ENCODE assay signal across 1 cellular context in the genomic region with DNA sequence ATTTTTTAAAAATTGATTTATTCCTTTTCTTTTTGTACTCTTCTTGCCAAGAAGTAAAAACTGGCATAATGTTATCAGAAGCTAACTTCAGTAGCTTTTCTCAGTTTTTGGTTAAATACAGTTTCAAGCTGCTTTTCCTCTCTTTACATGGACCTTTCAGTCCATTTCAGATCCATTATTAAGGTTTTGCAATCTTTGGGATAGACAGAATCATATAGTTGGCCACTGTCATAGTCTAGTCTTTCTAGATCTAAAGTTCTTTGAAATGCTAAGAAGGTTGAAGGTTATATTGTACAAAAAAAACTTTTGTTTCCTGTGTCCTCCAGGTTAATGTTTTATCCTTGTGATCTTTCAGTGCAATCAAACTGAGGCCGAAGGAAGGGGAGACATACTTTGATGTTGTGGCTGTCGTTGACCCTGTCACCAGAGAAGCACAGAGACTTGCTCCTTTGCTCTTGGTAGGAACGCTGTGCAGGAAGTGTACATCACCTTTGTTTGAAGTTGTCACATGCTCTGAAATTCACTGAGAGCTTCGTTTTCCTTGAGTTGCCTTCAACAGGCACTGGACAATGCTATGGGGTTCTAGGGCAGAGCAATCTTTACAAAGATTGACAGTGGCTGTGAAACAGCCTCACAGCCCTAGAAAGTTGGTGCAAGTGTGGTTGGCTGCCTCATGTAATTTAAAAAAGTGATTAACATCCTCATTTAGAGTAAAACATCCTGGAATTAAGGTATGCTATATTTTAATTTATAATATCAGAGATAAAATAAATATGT.
TF ChIP-seq lines count a peak whose summit lies in the region.

No MANE protein-coding gene starts in this region.

TF ChIP-seq in HepG2, 621 proteins besides CTCF, POLR2A, EP300 and RAD21 (continued from another document and continues in another):
- TF ChIP-seq, protein P1, sequence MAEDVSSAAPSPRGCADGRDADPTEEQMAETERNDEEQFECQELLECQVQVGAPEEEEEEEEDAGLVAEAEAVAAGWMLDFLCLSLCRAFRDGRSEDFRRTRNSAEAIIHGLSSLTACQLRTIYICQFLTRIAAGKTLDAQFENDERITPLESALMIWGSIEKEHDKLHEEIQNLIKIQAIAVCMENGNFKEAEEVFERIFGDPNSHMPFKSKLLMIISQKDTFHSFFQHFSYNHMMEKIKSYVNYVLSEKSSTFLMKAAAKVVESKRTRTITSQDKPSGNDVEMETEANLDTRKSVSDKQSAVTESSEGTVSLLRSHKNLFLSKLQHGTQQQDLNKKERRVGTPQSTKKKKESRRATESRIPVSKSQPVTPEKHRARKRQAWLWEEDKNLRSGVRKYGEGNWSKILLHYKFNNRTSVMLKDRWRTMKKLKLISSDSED (CRISPR knock-in tag; IDR thresholded peaks at IDR 0.05), result no peak
- TF ChIP-seq ZSCAN25 (CRISPR knock-in tag; IDR thresholded peaks at IDR 0.05) (no peak), RCOR2 (CRISPR knock-in tag; IDR thresholded peaks at IDR 0.05) (peak; percentile 98), TBX3 (IDR thresholded peaks at IDR 0.05; ENCODE audit: borderline replicate concordance) (peak; percentile 70; the same call in 1 of the 2 replicates), PHB2 (IDR thresholded peaks at IDR 0.05; ENCODE audit: partially characterized antibody) (no peak), ZNF790 (CRISPR knock-in tag; IDR thresholded peaks at IDR 0.05; ENCODE audit: borderline replicate concordance) (no peak), ZNF441 (CRISPR knock-in tag; IDR thresholded peaks at IDR 0.05; ENCODE audit: borderline replicate concordance) (peak; percentile 85), CCDC6 (CRISPR knock-in tag; IDR thresholded peaks at IDR 0.05) (peak; percentile 89), NR2F6 (IDR thresholded peaks at IDR 0.05) (peak; percentile 99), NR2F6 (CRISPR knock-in tag; IDR thresholded peaks at IDR 0.05) (peak; percentile 99), YY1 (IDR thresholded peaks at IDR 0.05; ENCODE audit: insufficient read depth, insufficient replicate concordance, low read depth, low read length) (no peak), THYN1 (CRISPR knock-in tag; IDR thresholded peaks at IDR 0.05; ENCODE audit: borderline replicate concordance, low read depth) (peak; percentile 95; the same call in 1 of the 2 replicates), ZNF766 (CRISPR knock-in tag; IDR thresholded peaks at IDR 0.05; ENCODE audit: borderline replicate concordance) (no peak), MYC (CRISPR knock-in tag; IDR thresholded peaks at IDR 0.05; ENCODE audit: borderline replicate concordance) (peak; percentile 78; the same call in 1 of the 2 replicates), SAP130 (CRISPR knock-in tag; IDR thresholded peaks at IDR 0.05; ENCODE audit: low read depth) (peak; percentile 98), ZFAT (CRISPR knock-in tag; conservative IDR thresholded peaks at IDR 0.05) (no peak), ELF4 (CRISPR knock-in tag; IDR thresholded peaks at IDR 0.05; ENCODE audit: borderline replicate concordance) (peak; percentile 79; the same call in 1 of the 2 replicates), ARHGAP35 (CRISPR knock-in tag; IDR thresholded peaks at IDR 0.05; ENCODE audit: borderline replicate concordance) (no peak), HNRNPL (IDR thresholded peaks at IDR 0.05; ENCODE audit: low read depth, low read length) (no peak), ATAD3A (CRISPR knock-in tag; IDR thresholded peaks at IDR 0.05) (no peak), ATF1 (CRISPR knock-in tag; IDR thresholded peaks at IDR 0.05) (peak; percentile 73; the same call in 1 of the 2 replicates), KDM4B (CRISPR knock-in tag; IDR thresholded peaks at IDR 0.05) (peak; percentile 98), ZNF432 (CRISPR knock-in tag; IDR thresholded peaks at IDR 0.05; ENCODE audit: borderline replicate concordance) (no peak), ZNF776 (CRISPR knock-in tag; IDR thresholded peaks at IDR 0.05) (no peak), JARID2 (CRISPR knock-in tag; IDR thresholded peaks at IDR 0.05; ENCODE audit: insufficient replicate concordance) (peak; percentile 60), ZMYM2 (CRISPR knock-in tag; IDR thresholded peaks at IDR 0.05) (peak; percentile 65; the same call in 1 of the 2 replicates), CC2D1A (CRISPR knock-in tag; IDR thresholded peaks at IDR 0.05) (no peak)
- TF ChIP-seq, protein P2, sequence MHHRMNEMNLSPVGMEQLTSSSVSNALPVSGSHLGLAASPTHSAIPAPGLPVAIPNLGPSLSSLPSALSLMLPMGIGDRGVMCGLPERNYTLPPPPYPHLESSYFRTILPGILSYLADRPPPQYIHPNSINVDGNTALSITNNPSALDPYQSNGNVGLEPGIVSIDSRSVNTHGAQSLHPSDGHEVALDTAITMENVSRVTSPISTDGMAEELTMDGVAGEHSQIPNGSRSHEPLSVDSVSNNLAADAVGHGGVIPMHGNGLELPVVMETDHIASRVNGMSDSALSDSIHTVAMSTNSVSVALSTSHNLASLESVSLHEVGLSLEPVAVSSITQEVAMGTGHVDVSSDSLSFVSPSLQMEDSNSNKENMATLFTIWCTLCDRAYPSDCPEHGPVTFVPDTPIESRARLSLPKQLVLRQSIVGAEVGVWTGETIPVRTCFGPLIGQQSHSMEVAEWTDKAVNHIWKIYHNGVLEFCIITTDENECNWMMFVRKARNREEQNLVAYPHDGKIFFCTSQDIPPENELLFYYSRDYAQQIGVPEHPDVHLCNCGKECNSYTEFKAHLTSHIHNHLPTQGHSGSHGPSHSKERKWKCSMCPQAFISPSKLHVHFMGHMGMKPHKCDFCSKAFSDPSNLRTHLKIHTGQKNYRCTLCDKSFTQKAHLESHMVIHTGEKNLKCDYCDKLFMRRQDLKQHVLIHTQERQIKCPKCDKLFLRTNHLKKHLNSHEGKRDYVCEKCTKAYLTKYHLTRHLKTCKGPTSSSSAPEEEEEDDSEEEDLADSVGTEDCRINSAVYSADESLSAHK (CRISPR knock-in tag; IDR thresholded peaks at IDR 0.05; ENCODE audit: borderline replicate concordance), result no peak
- TF ChIP-seq, protein P3, sequence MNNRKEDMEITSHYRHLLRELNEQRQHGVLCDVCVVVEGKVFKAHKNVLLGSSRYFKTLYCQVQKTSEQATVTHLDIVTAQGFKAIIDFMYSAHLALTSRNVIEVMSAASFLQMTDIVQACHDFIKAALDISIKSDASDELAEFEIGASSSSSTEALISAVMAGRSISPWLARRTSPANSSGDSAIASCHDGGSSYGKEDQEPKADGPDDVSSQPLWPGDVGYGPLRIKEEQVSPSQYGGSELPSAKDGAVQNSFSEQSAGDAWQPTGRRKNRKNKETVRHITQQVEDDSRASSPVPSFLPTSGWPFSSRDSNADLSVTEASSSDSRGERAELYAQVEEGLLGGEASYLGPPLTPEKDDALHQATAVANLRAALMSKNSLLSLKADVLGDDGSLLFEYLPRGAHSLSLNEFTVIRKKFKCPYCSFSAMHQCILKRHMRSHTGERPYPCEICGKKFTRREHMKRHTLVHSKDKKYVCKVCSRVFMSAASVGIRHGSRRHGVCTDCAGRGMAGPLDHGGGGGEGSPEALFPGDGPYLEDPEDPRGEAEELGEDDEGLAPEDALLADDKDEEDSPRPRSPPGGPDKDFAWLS (CRISPR knock-in tag; IDR thresholded peaks at IDR 0.05; ENCODE audit: borderline replicate concordance), result peak; percentile 31; the same call in 1 of the 2 replicates
- TF ChIP-seq, protein P4, sequence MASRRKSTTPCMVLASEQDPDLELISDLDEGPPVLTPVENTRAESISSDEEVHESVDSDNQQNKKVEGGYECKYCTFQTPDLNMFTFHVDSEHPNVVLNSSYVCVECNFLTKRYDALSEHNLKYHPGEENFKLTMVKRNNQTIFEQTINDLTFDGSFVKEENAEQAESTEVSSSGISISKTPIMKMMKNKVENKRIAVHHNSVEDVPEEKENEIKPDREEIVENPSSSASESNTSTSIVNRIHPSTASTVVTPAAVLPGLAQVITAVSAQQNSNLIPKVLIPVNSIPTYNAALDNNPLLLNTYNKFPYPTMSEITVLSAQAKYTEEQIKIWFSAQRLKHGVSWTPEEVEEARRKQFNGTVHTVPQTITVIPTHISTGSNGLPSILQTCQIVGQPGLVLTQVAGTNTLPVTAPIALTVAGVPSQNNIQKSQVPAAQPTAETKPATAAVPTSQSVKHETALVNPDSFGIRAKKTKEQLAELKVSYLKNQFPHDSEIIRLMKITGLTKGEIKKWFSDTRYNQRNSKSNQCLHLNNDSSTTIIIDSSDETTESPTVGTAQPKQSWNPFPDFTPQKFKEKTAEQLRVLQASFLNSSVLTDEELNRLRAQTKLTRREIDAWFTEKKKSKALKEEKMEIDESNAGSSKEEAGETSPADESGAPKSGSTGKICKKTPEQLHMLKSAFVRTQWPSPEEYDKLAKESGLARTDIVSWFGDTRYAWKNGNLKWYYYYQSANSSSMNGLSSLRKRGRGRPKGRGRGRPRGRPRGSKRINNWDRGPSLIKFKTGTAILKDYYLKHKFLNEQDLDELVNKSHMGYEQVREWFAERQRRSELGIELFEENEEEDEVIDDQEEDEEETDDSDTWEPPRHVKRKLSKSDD (CRISPR knock-in tag; IDR thresholded peaks at IDR 0.05; ENCODE audit: low read depth), result 0 out of 2 replicates have a peak, but pooled peaks have one; percentile 76
- TF ChIP-seq, protein P5, sequence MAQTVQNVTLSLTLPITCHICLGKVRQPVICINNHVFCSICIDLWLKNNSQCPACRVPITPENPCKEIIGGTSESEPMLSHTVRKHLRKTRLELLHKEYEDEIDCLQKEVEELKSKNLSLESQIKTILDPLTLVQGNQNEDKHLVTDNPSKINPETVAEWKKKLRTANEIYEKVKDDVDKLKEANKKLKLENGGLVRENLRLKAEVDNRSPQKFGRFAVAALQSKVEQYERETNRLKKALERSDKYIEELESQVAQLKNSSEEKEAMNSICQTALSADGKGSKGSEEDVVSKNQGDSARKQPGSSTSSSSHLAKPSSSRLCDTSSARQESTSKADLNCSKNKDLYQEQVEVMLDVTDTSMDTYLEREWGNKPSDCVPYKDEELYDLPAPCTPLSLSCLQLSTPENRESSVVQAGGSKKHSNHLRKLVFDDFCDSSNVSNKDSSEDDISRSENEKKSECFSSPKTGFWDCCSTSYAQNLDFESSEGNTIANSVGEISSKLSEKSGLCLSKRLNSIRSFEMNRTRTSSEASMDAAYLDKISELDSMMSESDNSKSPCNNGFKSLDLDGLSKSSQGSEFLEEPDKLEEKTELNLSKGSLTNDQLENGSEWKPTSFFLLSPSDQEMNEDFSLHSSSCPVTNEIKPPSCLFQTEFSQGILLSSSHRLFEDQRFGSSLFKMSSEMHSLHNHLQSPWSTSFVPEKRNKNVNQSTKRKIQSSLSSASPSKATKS (CRISPR knock-in tag; IDR thresholded peaks at IDR 0.05), result peak; percentile 64; the same call in 1 of the 2 replicates
- TF ChIP-seq, protein P6, sequence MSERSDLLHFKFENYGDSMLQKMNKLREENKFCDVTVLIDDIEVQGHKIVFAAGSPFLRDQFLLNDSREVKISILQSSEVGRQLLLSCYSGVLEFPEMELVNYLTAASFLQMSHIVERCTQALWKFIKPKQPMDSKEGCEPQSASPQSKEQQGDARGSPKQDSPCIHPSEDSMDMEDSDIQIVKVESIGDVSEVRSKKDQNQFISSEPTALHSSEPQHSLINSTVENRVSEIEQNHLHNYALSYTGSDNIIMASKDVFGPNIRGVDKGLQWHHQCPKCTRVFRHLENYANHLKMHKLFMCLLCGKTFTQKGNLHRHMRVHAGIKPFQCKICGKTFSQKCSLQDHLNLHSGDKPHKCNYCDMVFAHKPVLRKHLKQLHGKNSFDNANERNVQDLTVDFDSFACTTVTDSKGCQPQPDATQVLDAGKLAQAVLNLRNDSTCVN (CRISPR knock-in tag; IDR thresholded peaks at IDR 0.05; ENCODE audit: borderline replicate concordance), result peak; percentile 99
- TF ChIP-seq, protein P7, sequence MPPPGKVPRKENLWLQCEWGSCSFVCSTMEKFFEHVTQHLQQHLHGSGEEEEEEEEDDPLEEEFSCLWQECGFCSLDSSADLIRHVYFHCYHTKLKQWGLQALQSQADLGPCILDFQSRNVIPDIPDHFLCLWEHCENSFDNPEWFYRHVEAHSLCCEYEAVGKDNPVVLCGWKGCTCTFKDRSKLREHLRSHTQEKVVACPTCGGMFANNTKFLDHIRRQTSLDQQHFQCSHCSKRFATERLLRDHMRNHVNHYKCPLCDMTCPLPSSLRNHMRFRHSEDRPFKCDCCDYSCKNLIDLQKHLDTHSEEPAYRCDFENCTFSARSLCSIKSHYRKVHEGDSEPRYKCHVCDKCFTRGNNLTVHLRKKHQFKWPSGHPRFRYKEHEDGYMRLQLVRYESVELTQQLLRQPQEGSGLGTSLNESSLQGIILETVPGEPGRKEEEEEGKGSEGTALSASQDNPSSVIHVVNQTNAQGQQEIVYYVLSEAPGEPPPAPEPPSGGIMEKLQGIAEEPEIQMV (CRISPR knock-in tag; IDR thresholded peaks at IDR 0.05; ENCODE audit: low read depth), result peak; percentile 36; the same call in 1 of the 2 replicates
